Comparison of ENCODE assay signal across 17 cellular contexts in genomic region chr22:43006016-43006505, GRCh38.
"Had no signal": no experiment of that assay in that cellular context is flagged by ENCODE, and none has a peak within 500 bp of the region (broad histone marks: within the 10 kb centered on the region; RNA-seq: fewer than 3 reads in every experiment).

No MANE protein-coding gene starts in this region.

- H3K36me3 Mint-ChIP-seq: naive B cell had no signal

- H3K36me3 ChIP-seq: uterus had no signal

- H3K27me3 ChIP-seq: uterus had no signal

- H3K9me3 Mint-ChIP-seq: activated B cell treated with CpG ODN at 0.5 μM for 24 hours; activated CD4-positive, alpha-beta T cell treated with anti-CD3 and anti-CD28 coated beads, Interleukin-2, amount 10 ng/mL, durations not matched to agents 7 days and 5 days; activated naive CD4-positive, alpha-beta T cell treated with anti-CD3 and anti-CD28 coated beads, Interleukin-2, amount 50 U/mL, for 72 hours; activated T-helper 2 cell treated with anti-CD3 and anti-CD28 coated beads, Interferon-gamma antibody, Interleukin-2, Interleukin-4, amounts not matched to agents 10 μg/mL and 5 μg/mL and 100 μg/mL, durations not matched to agents 14 hours and 24 hours and 36 hours; endodermal cell; naive B cell; stimulated activated naive CD8-positive, alpha-beta T cell treated with anti-CD3 and anti-CD28 coated beads, Interleukin-15, Interleukin-2, amounts not matched to agents 100 ng/mL and 50 ng/mL, for 24 hours had no signal

- DNase-seq: activated B cell treated with CpG ODN at 0.5 μM for 24 hours; activated CD4-positive, alpha-beta T cell treated with anti-CD3 and anti-CD28 coated beads, Interleukin-2, amount 10 ng/mL, durations not matched to agents 7 days and 5 days; activated CD8-positive, alpha-beta memory T cell treated with anti-CD3 and anti-CD28 coated beads for 24 hours; amygdala; cerebellar nuclear complex; dermis blood vessel endothelial cell; endodermal cell; erythroblast; kidney glomerular epithelial cell; naive B cell; nucleus accumbens; stimulated activated CD4-positive, alpha-beta T cell treated with anti-CD3 and anti-CD28 coated beads, Interleukin-4, amount 100 ng/mL, for 24 hours; uterus had no signal

- H3K4me3 ChIP-seq: lung, uterus had no signal

- H3K27ac ChIP-seq: uterus had no signal

- H3K27me3 Mint-ChIP-seq: activated B cell treated with CpG ODN at 0.5 μM for 24 hours; activated CD4-positive, alpha-beta T cell treated with anti-CD3 and anti-CD28 coated beads, Interleukin-2, amount 10 ng/mL, durations not matched to agents 7 days and 5 days; naive B cell; stimulated activated naive CD8-positive, alpha-beta T cell treated with anti-CD3 and anti-CD28 coated beads, Interleukin-15, Interleukin-2, amounts not matched to agents 100 ng/mL and 50 ng/mL, for 24 hours had no signal

- H3K9me3 ChIP-seq: uterus had no signal

- H3K27ac Mint-ChIP-seq: activated B cell treated with CpG ODN at 0.5 μM for 24 hours; activated CD4-positive, alpha-beta T cell treated with anti-CD3 and anti-CD28 coated beads, Interleukin-2, amount 10 ng/mL, durations not matched to agents 7 days and 5 days; activated naive CD4-positive, alpha-beta T cell treated with anti-CD3 and anti-CD28 coated beads, Interleukin-2, amount 50 U/mL, for 72 hours; activated T-helper 2 cell treated with anti-CD3 and anti-CD28 coated beads, Interferon-gamma antibody, Interleukin-2, Interleukin-4, amounts not matched to agents 10 μg/mL and 5 μg/mL and 100 μg/mL, durations not matched to agents 14 hours and 24 hours and 36 hours; stimulated activated naive CD8-positive, alpha-beta T cell treated with anti-CD3 and anti-CD28 coated beads, Interleukin-15, Interleukin-2, amounts not matched to agents 100 ng/mL and 50 ng/mL, for 24 hours had no signal

- H3K4me3 Mint-ChIP-seq: activated B cell treated with CpG ODN at 0.5 μM for 24 hours; activated CD4-positive, alpha-beta T cell treated with anti-CD3 and anti-CD28 coated beads, Interleukin-2, amount 10 ng/mL, durations not matched to agents 7 days and 5 days; endodermal cell; stimulated activated naive CD8-positive, alpha-beta T cell treated with anti-CD3 and anti-CD28 coated beads, Interleukin-15, Interleukin-2, amounts not matched to agents 100 ng/mL and 50 ng/mL, for 24 hours had no signal
